13 cellular contexts compared by ENCODE assay signal in genomic region chr11:864118-864827, GRCh38. TPM values are rescaled to one million over a fixed set of nuclear protein-coding genes. Genes with fewer than 3 reads are reported as not detected.
DNase-seq lines count a peak whose midpoint lies in the region; TF ChIP-seq lines count a peak whose summit lies in the region.
"Had no signal": no experiment of that assay in that cellular context is flagged by ENCODE, and none has a peak within 500 bp of the region (broad histone marks: within the 10 kb centered on the region; RNA-seq: fewer than 3 reads in every experiment).

No MANE protein-coding gene starts in this region.

- in situ Hi-C loops in ACHN (cut with HindIII; ENCODE audit: low pct_ligation_motif_present, low pct_unique_long_range_greater_than_20kb, low sequenced_read_pairs), result no loop called here

- peak; percentile 14 for TF ChIP-seq POLR2A in erythroblast (IDR thresholded peaks at IDR 0.05; ENCODE audit: low read length)
- TF ChIP-seq POLR2A in thyroid gland (IDR thresholded peaks at IDR 0.05), result no peak

- no peak overlapping the region for H3K4me2 ChIP-seq in neuronal stem cell (ENCODE audit: insufficient read depth, low read length, poor library complexity, severe bottlenecking)

- intact Hi-C loops in thyroid gland (cut with DNase I), result no loop called here

- H4K91ac ChIP-seq in neuronal stem cell (ENCODE audit: low read depth, low read length, poor library complexity), result no peak overlapping the region

- peak overlapping the region; percentile 46 for H2AK5ac ChIP-seq in neuronal stem cell (ENCODE audit: low read depth, low read length)

- WGBS in neuronal stem cell (ENCODE audit: extremely low coverage in 2 of 2, insufficient read length in 2 of 2, insufficient replicate concordance in 1 of 2), 2 donors, result no CpG with 5 or more reads among the region's 28 CpGs
- 91 to 97% methylated on average over 21 to 22 of the region's 28 CpGs for WGBS in thyroid gland, 2 donors

- H3K27ac ChIP-seq in RWPE1, result peak overlapping the region; percentile 74
- H3K27ac ChIP-seq in neuronal stem cell (replicated peaks; ENCODE audit: low read length), result no peak overlapping the region
- no peak overlapping the region for H3K27ac ChIP-seq in thyroid gland
- H3K27ac ChIP-seq: SJSA1 had no signal

- TF ChIP-seq CTCF in RWPE1 (conservative IDR thresholded peaks at IDR 0.05; ENCODE audit: low read depth) (no peak), thyroid gland (IDR thresholded peaks at IDR 0.05) (no peak)

- H2BK120ac ChIP-seq in neuronal stem cell (ENCODE audit: low read depth, low read length), result no peak overlapping the region

- no peak overlapping the region for H3K9ac ChIP-seq in neuronal stem cell (ENCODE audit: low read depth, low read length, poor library complexity)

- peak; percentile 73 for DNase-seq in H7
- no peak for DNase-seq in RWPE1 (ENCODE audit: low spot score)
- no peak for DNase-seq in erythroblast (lab: John Stamatoyannopoulos, UW)
- DNase-seq in neuronal stem cell (ENCODE audit: low spot score), result no peak
- DNase-seq in thyroid gland, result no peak
- DNase-seq in ACHN, result no peak
- no peak for DNase-seq in activated CD4-positive, CD25-positive, alpha-beta regulatory T cell (lab: John Stamatoyannopoulos, UW)
- DNase-seq: NCI-H1417, NCI-H187 treated with DMSO at 0.1 percent for 48 hours, NCI-H2227 treated with DMSO at 0.1 percent for 48 hours, NCI-H510A treated with DMSO at 0.1 percent for 48 hours, NCI-H774 had no signal

- no peak overlapping the region for H2BK5ac ChIP-seq in neuronal stem cell (ENCODE audit: low read length)

- peak overlapping the region; percentile 3 for H3K14ac ChIP-seq in neuronal stem cell (ENCODE audit: low read length)

- no peak overlapping the region for H2BK15ac ChIP-seq in neuronal stem cell (ENCODE audit: low read length)

- H3K23ac ChIP-seq in neuronal stem cell (ENCODE audit: low read depth, low read length, poor library complexity), result peak overlapping the region; percentile 43

- H3K4me1 ChIP-seq in neuronal stem cell (ENCODE audit: control insufficient read depth in 2 of 2, insufficient read depth in 1 of 2, low read depth in 1 of 2, low read length in 2 of 2) (peaks cover 7 to 13% of the 10 kb centered on the region in 2 donors), thyroid gland (peaks cover 5% of the 10 kb centered on the region in 2 donors)
- H3K4me1 ChIP-seq: SJSA1 had no signal

- H2AFZ ChIP-seq in neuronal stem cell (ENCODE audit: low read length), result no peak overlapping the region

- CTCF ChIA-PET in RWPE1 (lab: Yijun Ruan, JAX), result interaction anchor here (0.9 kb wide), 1 partner anchor 16 kb away, joined by 3 read pairs; no protein-coding TSS in a partner anchor

- H3K79me1 ChIP-seq in neuronal stem cell (ENCODE audit: low read depth, low read length), result peaks cover 9% of the 10 kb centered on the region

- no peaks in the 10 kb centered on the region for H3K9me3 ChIP-seq in neuronal stem cell (replicated peaks in 1 of 2; ENCODE audit: control insufficient read depth in 2 of 2, insufficient read depth in 1 of 2, low read depth in 1 of 2, low read length in 2 of 2)
- H3K9me3 ChIP-seq in thyroid gland, result no peaks in the 10 kb centered on the region
- H3K9me3 ChIP-seq: SJSA1 had no signal

- no peaks in the 10 kb centered on the region; the same call in 1 of the 2 replicates for H3K36me3 ChIP-seq in H7 (replicated peaks; ENCODE audit: control insufficient read depth, insufficient read depth, low read length)
- peaks cover 4 to 42% of the 10 kb centered on the region in 2 donors for H3K36me3 ChIP-seq in neuronal stem cell (replicated peaks in 1 of 2; ENCODE audit: control insufficient read depth in 2 of 2, insufficient read depth in 2 of 2, low read length in 2 of 2)
- H3K36me3 ChIP-seq in thyroid gland, result peaks cover 4 to 22% of the 10 kb centered on the region in 2 donors

- POLR2A ChIA-PET in RWPE1 (lab: Yijun Ruan, JAX; ENCODE audit: low non-redundant PET), result no interaction called here

- H3K4me3 ChIP-seq in H7 (ENCODE audit: insufficient read depth, low read depth, low read length), result no peak overlapping the region
- no peak overlapping the region for H3K4me3 ChIP-seq in neuronal stem cell (ENCODE audit: low read length in 2 of 2)
- H3K4me3 ChIP-seq in thyroid gland (replicated peaks in 1 of 3), result no peak overlapping the region
- H3K4me3 ChIP-seq: SJSA1 had no signal

- H3K4ac ChIP-seq in neuronal stem cell (ENCODE audit: low read length), result no peak overlapping the region

- H4K8ac ChIP-seq in neuronal stem cell (ENCODE audit: low read depth, low read length), result no peak overlapping the region

- no peaks in the 10 kb centered on the region for H3K27me3 ChIP-seq in H7 (ENCODE audit: control insufficient read depth, insufficient read depth, low read length)
- no peaks in the 10 kb centered on the region for H3K27me3 ChIP-seq in neuronal stem cell (ENCODE audit: control insufficient read depth in 3 of 3, insufficient read depth in 3 of 3, low read depth in 1 of 3, low read length in 3 of 3)
- no peaks in the 10 kb centered on the region for H3K27me3 ChIP-seq in thyroid gland
- H3K27me3 ChIP-seq: SJSA1 had no signal

- H2BK12ac ChIP-seq in neuronal stem cell (ENCODE audit: low read length), result no peak overlapping the region

- peak overlapping the region; percentile 80 for H3K18ac ChIP-seq in neuronal stem cell (ENCODE audit: low read length)

RNA-seq across cellular contexts. Expression of gene TSPAN4, which starts 21.6 kb away (rescaled TPM):
- 101 and 117 TPM in 2 replicates for total RNA-seq in H7 (2014; rRNA removed; shearing (Covaris generic))
- polyA plus RNA-seq in neuronal stem cell (2013, experiment 1 of 2), result 39.4 TPM
- polyA plus RNA-seq in neuronal stem cell (2013, experiment 2 of 2), result 35.6 TPM
- 100 to 1,000 TPM in 2 of 4 donors, 10 to 100 TPM in 2; 86.1 to 127 (median 107) TPM for total RNA-seq in thyroid gland

RNA-seq across cellular contexts. Expression of gene POLR2L, which starts 21.9 kb away (rescaled TPM):
- 96.1 and 135 TPM in 2 replicates for total RNA-seq in H7 (2014; rRNA removed; shearing (Covaris generic))
- 129 TPM for polyA plus RNA-seq in neuronal stem cell (2013, experiment 1 of 2)
- 129 TPM for polyA plus RNA-seq in neuronal stem cell (2013, experiment 2 of 2)
- total RNA-seq in thyroid gland, result 10 to 100 TPM; 17.9 to 89.2 (median 52.4) TPM

RNA-seq across cellular contexts. Expression of gene CD151, which starts 31.5 kb away (rescaled TPM):
- total RNA-seq in H7 (2014; rRNA removed; shearing (Covaris generic)), result 175 and 190 TPM in 2 replicates
- polyA plus RNA-seq in neuronal stem cell (2013, experiment 1 of 2), result 74.1 TPM
- 74.3 TPM for polyA plus RNA-seq in neuronal stem cell (2013, experiment 2 of 2)
- total RNA-seq in thyroid gland, result 100 to 1,000 TPM; 135 to 326 (median 298) TPM

RNA-seq across cellular contexts. Expression of gene CRACR2B, which starts 36.6 kb away (rescaled TPM):
- total RNA-seq in H7 (2014; rRNA removed; shearing (Covaris generic)), result 20.2 and 35.8 TPM in 2 replicates
- 12.4 TPM for polyA plus RNA-seq in neuronal stem cell (2013, experiment 1 of 2)
- polyA plus RNA-seq in neuronal stem cell (2013, experiment 2 of 2), result 11.8 TPM
- 10 to 100 TPM in 2 of 4 donors, 1 to 10 TPM in 2; 4.1 to 21.2 (median 12.3) TPM for total RNA-seq in thyroid gland
- total RNA-seq: SJSA1 had no signal

RNA-seq across cellular contexts. Expression of gene PNPLA2, which starts 45.6 kb away (rescaled TPM):
- total RNA-seq in H7 (2014; rRNA removed; shearing (Covaris generic)), result 15.7 and 28.7 TPM in 2 replicates
- 34.4 TPM for polyA plus RNA-seq in neuronal stem cell (2013, experiment 1 of 2)
- polyA plus RNA-seq in neuronal stem cell (2013, experiment 2 of 2), result 33.9 TPM
- 10 to 100 TPM; 35.8 to 95.0 (median 57.6) TPM for total RNA-seq in thyroid gland
